ENCODE assay signal across 1 cellular context in the genomic region with DNA sequence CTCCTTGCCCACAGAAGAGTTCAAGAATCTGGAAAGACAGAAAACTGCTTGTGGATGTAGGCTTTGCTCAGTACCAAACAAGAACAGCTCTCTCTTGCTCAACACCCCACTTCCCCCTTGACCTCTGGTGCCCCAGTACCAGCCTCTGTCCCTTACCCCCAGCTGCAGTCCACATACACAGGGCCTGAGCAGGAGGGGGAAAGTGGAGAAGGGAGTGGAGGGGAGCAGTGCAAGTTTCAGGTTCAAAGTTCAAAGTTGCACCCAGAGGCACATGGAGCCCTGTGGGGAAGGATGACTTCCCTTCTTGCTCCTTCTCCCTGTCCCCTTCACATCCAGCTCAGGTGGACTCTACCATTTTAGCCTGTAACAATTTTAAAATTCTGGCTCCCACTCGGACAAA.
TF ChIP-seq lines count a peak whose summit lies in the region.

No MANE protein-coding gene starts in this region.

TF ChIP-seq in HepG2, 621 proteins besides CTCF, POLR2A, EP300 and RAD21 (continued from another document and continues in another):
- peak; percentile 56; the same call in 1 of the 2 replicates for TF ChIP-seq ZSCAN25 (CRISPR knock-in tag; IDR thresholded peaks at IDR 0.05)
- TF ChIP-seq, protein P1, sequence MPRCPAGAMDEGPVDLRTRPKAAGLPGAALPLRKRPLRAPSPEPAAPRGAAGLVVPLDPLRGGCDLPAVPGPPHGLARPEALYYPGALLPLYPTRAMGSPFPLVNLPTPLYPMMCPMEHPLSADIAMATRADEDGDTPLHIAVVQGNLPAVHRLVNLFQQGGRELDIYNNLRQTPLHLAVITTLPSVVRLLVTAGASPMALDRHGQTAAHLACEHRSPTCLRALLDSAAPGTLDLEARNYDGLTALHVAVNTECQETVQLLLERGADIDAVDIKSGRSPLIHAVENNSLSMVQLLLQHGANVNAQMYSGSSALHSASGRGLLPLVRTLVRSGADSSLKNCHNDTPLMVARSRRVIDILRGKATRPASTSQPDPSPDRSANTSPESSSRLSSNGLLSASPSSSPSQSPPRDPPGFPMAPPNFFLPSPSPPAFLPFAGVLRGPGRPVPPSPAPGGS (CRISPR knock-in tag; IDR thresholded peaks at IDR 0.05) = no peak
- TF ChIP-seq, protein P2, sequence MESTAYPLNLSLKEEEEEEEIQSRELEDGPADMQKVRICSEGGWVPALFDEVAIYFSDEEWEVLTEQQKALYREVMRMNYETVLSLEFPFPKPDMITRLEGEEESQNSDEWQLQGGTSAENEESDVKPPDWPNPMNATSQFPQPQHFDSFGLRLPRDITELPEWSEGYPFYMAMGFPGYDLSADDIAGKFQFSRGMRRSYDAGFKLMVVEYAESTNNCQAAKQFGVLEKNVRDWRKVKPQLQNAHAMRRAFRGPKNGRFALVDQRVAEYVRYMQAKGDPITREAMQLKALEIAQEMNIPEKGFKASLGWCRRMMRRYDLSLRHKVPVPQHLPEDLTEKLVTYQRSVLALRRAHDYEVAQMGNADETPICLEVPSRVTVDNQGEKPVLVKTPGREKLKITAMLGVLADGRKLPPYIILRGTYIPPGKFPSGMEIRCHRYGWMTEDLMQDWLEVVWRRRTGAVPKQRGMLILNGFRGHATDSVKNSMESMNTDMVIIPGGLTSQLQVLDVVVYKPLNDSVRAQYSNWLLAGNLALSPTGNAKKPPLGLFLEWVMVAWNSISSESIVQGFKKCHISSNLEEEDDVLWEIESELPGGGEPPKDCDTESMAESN (CRISPR knock-in tag; conservative IDR thresholded peaks at IDR 0.05) = no peak
- no peak for TF ChIP-seq SP5 (CRISPR knock-in tag; IDR thresholded peaks at IDR 0.05; ENCODE audit: borderline replicate concordance, low read depth)
- no peak for TF ChIP-seq ZNF253 (CRISPR knock-in tag; IDR thresholded peaks at IDR 0.05; ENCODE audit: borderline replicate concordance)
- 0 out of 2 replicates have a peak, but pooled peaks have one; percentile 40 for TF ChIP-seq RCOR2 (CRISPR knock-in tag; IDR thresholded peaks at IDR 0.05)
- no peak for TF ChIP-seq FOXP1 (IDR thresholded peaks at IDR 0.05)
- no peak for TF ChIP-seq FOXP1 (CRISPR knock-in tag; IDR thresholded peaks at IDR 0.05)
- TF ChIP-seq ZNF513 (CRISPR knock-in tag; conservative IDR thresholded peaks at IDR 0.05) = no peak
- no peak for TF ChIP-seq ZNF615 (CRISPR knock-in tag; IDR thresholded peaks at IDR 0.05; ENCODE audit: borderline replicate concordance)
- TF ChIP-seq MED1 (CRISPR knock-in tag; IDR thresholded peaks at IDR 0.05) = peak; percentile 70
- no peak for TF ChIP-seq SUZ12 (IDR thresholded peaks at IDR 0.05; ENCODE audit: low read depth, low read length)
- TF ChIP-seq XBP1 (CRISPR knock-in tag; IDR thresholded peaks at IDR 0.05) = no peak
- TF ChIP-seq ZBTB7A (CRISPR knock-in tag; IDR thresholded peaks at IDR 0.05) = no peak
- no peak for TF ChIP-seq ZNF30 (CRISPR knock-in tag; IDR thresholded peaks at IDR 0.05)
- no peak for TF ChIP-seq ZNF747 (CRISPR knock-in tag; IDR thresholded peaks at IDR 0.05; ENCODE audit: borderline replicate concordance)
- TF ChIP-seq KLF9 (CRISPR knock-in tag; IDR thresholded peaks at IDR 0.05; ENCODE audit: low read depth) = no peak
- peak; percentile 83; the same call in 1 of the 2 replicates for TF ChIP-seq TARDBP (CRISPR knock-in tag; IDR thresholded peaks at IDR 0.05)
- TF ChIP-seq, protein P3, sequence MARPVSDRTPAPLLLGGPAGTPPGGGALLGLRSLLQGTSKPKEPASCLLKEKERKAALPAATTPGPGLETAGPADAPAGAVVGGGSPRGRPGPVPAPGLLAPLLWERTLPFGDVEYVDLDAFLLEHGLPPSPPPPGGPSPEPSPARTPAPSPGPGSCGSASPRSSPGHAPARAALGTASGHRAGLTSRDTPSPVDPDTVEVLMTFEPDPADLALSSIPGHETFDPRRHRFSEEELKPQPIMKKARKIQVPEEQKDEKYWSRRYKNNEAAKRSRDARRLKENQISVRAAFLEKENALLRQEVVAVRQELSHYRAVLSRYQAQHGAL (CRISPR knock-in tag; IDR thresholded peaks at IDR 0.05; ENCODE audit: not compliant biosample characterization) = no peak
- TF ChIP-seq ERF (CRISPR knock-in tag; IDR thresholded peaks at IDR 0.05) = no peak
- peak; percentile 77 for TF ChIP-seq NR2F2 (IDR thresholded peaks at IDR 0.05; ENCODE audit: borderline replicate concordance, low read depth)
- TF ChIP-seq ZNF724P (CRISPR knock-in tag; IDR thresholded peaks at IDR 0.05; ENCODE audit: borderline replicate concordance) = no peak
- no peak for TF ChIP-seq TOPORS (CRISPR knock-in tag; IDR thresholded peaks at IDR 0.05)
- TF ChIP-seq GPBP1L1 (CRISPR knock-in tag; IDR thresholded peaks at IDR 0.05) = no peak
- TF ChIP-seq ZBED4 (CRISPR knock-in tag; IDR thresholded peaks at IDR 0.05; ENCODE audit: borderline replicate concordance) = no peak
- TF ChIP-seq CEBPB (IDR thresholded peaks at IDR 0.05; ENCODE audit: borderline replicate concordance, low read depth, low read length) = peak; percentile 46; the same call in 1 of the 2 replicates
- peak; percentile 74; the same call in 1 of the 2 replicates for TF ChIP-seq ZBTB10 (CRISPR knock-in tag; IDR thresholded peaks at IDR 0.05; ENCODE audit: borderline replicate concordance)
- peak; percentile 58 for TF ChIP-seq POGZ (CRISPR knock-in tag; IDR thresholded peaks at IDR 0.05)
- TF ChIP-seq ZNF816 (CRISPR knock-in tag; IDR thresholded peaks at IDR 0.05; ENCODE audit: borderline replicate concordance) = no peak
- TF ChIP-seq XRCC5 (optimal IDR thresholded peaks at IDR 0.05; ENCODE audit: low read length) = peak; percentile 56
- peak; percentile 52; the same call in 1 of the 2 replicates for TF ChIP-seq HOXA3 (CRISPR knock-in tag; IDR thresholded peaks at IDR 0.05)
- TF ChIP-seq ZNF841 (CRISPR knock-in tag; IDR thresholded peaks at IDR 0.05; ENCODE audit: borderline replicate concordance) = no peak
- TF ChIP-seq ISL2 (CRISPR knock-in tag; IDR thresholded peaks at IDR 0.05) = no peak
- peak; percentile 75 for TF ChIP-seq RARA (CRISPR knock-in tag; IDR thresholded peaks at IDR 0.05)
- TF ChIP-seq, protein P4, sequence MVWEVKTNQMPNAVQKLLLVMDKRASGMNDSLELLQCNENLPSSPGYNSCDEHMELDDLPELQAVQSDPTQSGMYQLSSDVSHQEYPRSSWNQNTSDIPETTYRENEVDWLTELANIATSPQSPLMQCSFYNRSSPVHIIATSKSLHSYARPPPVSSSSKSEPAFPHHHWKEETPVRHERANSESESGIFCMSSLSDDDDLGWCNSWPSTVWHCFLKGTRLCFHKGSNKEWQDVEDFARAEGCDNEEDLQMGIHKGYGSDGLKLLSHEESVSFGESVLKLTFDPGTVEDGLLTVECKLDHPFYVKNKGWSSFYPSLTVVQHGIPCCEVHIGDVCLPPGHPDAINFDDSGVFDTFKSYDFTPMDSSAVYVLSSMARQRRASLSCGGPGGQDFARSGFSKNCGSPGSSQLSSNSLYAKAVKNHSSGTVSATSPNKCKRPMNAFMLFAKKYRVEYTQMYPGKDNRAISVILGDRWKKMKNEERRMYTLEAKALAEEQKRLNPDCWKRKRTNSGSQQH (CRISPR knock-in tag; IDR thresholded peaks at IDR 0.05; ENCODE audit: low read depth) = no peak
- peak; percentile 65; the same call in 1 of the 2 replicates for TF ChIP-seq REPIN1 (CRISPR knock-in tag; IDR thresholded peaks at IDR 0.05; ENCODE audit: borderline replicate concordance, low read depth)
- 0 out of 2 replicates have a peak, but pooled peaks have one; percentile 23 for TF ChIP-seq ZKSCAN8 (CRISPR knock-in tag; IDR thresholded peaks at IDR 0.05; ENCODE audit: borderline replicate concordance)
- TF ChIP-seq HOXD1 (CRISPR knock-in tag; IDR thresholded peaks at IDR 0.05) = no peak
- no peak for TF ChIP-seq ZFYVE20 (CRISPR knock-in tag; IDR thresholded peaks at IDR 0.05; ENCODE audit: borderline replicate concordance, low read depth)
- no peak for TF ChIP-seq ZSCAN31 (CRISPR knock-in tag; IDR thresholded peaks at IDR 0.05; ENCODE audit: low read depth)
- no peak for TF ChIP-seq MTF1 (CRISPR knock-in tag; IDR thresholded peaks at IDR 0.05)
- no peak for TF ChIP-seq ZSCAN5A (CRISPR knock-in tag; IDR thresholded peaks at IDR 0.05; ENCODE audit: borderline replicate concordance)
- peak; percentile 66; the same call in 1 of the 2 replicates for TF ChIP-seq ZMYM3 (CRISPR knock-in tag; IDR thresholded peaks at IDR 0.05)
